24 cellular contexts compared by ENCODE assay signal in the genomic region with DNA sequence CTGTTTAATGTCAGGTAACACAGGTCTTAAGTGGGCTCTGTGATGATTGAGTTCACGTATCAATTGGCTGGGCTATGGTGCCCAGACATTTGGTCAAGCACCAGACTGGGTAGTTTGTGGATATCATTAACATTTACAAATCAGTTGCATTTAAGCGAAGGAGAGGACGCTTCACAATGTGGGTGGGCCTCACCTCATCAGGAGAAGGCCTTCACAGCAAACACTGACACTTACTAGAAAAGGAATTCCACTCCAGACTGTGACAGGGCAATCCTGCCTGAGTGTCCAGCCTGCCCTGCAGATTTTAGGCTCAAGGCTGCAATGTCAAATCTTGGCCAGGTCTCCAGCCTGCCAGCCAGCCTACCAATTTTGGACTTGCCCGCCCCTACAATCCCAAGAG.
"Had no signal": no experiment of that assay in that cellular context is flagged by ENCODE, and none has a peak within 500 bp of the region (broad histone marks: within the 10 kb centered on the region; RNA-seq: fewer than 3 reads in every experiment).

No MANE protein-coding gene starts in this region.

- H3K4me1 ChIP-seq: foreskin keratinocyte, heart right ventricle, lower lobe of right lung had no signal

- DNase-seq: dermis blood vessel endothelial cell; dorsolateral prefrontal cortex; effector CD4-positive, alpha-beta T cell; effector memory CD4-positive, alpha-beta T cell; foreskin keratinocyte; glutamatergic neuron; head of caudate nucleus; heart right ventricle; hippocampal formation; left cardiac atrium; left lung; left ventricle myocardium superior; lower lobe of right lung; mesendoderm; mucosa of descending colon had no signal

- H3K4me3 ChIP-seq: coronary artery, dorsolateral prefrontal cortex, esophagus muscularis mucosa, gastroesophageal sphincter, heart right ventricle, left lung, lower lobe of right lung, mucosa of descending colon had no signal

- H3K9me3 ChIP-seq: gastroesophageal sphincter, lower lobe of right lung had no signal

- H3K27ac ChIP-seq: coronary artery, dorsolateral prefrontal cortex, esophagus muscularis mucosa, foreskin keratinocyte, gastroesophageal sphincter, heart right ventricle, left lung, lower lobe of right lung had no signal

- H3K4me3 Mint-ChIP-seq: mesothelial cell of epicardium had no signal

- H3K27me3 ChIP-seq: dorsolateral prefrontal cortex, esophagus muscularis mucosa, foreskin keratinocyte, gastroesophageal sphincter, heart right ventricle, left lung had no signal

- FAIRE-seq: colon, endothelial cell of umbilical vein, frontal cortex, islet of Langerhans, keratinocyte had no signal

- ATAC-seq: foreskin keratinocyte, gastroesophageal sphincter, heart right ventricle, left cardiac atrium, left lung, left ventricle myocardium superior, lower lobe of right lung, mucosa of descending colon had no signal

- H3K27ac Mint-ChIP-seq: mesothelial cell of epicardium had no signal
